In the genomic region with DNA sequence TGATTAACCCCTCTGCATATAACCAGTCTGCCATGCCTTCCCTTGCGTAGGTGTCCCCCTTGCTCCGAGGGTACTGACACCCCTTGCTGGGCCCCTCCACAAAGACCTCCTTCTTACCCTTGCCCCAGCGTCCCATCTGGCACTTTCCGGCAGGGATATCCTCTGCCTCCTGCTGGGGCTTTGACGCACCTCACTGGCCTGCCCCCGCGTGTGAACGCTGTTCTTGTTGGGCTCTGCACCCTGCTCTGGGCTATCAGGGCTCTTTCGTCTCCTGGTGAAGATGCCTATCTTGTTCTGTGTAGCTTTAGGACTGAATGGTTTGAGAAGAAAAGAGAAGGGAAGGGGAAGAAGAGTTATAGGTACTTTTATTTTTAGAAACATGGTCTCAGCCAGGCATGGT, we compare ENCODE assay signal across 23 cellular contexts.
"Had no signal": no experiment of that assay in that cellular context is flagged by ENCODE, and none has a peak within 500 bp of the region (broad histone marks: within the 10 kb centered on the region; RNA-seq: fewer than 3 reads in every experiment).

No MANE protein-coding gene starts in this region.

- H3K4me3 ChIP-seq: esophagus squamous epithelium, heart right ventricle, lower lobe of right lung, prostate gland, right atrium auricular region, testis, tibial artery had no signal

- H3K27me3 ChIP-seq: esophagus squamous epithelium, heart right ventricle, right atrium auricular region, testis, tibial artery had no signal

- H3K27ac Mint-ChIP-seq: effector memory CD8-positive, alpha-beta T cell; natural killer cell; stimulated activated memory B cell treated with anti-CD40 and anti-IgM and Interleukin-4, amounts not matched to agents 10 μg/mL and 1 μg/mL and 100 μg/mL, for 72 hours; type B pancreatic cell had no signal

- H3K27ac ChIP-seq: esophagus squamous epithelium, heart right ventricle, lower lobe of right lung, parathyroid adenoma, prostate gland, right atrium auricular region, testis, tibial artery had no signal

- H2AFZ ChIP-seq: parathyroid adenoma had no signal

- H3K9me3 Mint-ChIP-seq: effector memory CD8-positive, alpha-beta T cell; natural killer cell; stimulated activated memory B cell treated with anti-CD40 and anti-IgM and Interleukin-4, amounts not matched to agents 10 μg/mL and 1 μg/mL and 100 μg/mL, for 72 hours had no signal

- H3K4me1 ChIP-seq: heart right ventricle, lower lobe of right lung, parathyroid adenoma, prostate gland, right atrium auricular region, testis had no signal

- H3K4me3 Mint-ChIP-seq: effector memory CD8-positive, alpha-beta T cell; natural killer cell; stimulated activated memory B cell treated with anti-CD40 and anti-IgM and Interleukin-4, amounts not matched to agents 10 μg/mL and 1 μg/mL and 100 μg/mL, for 72 hours; type B pancreatic cell had no signal

- H3K9me3 ChIP-seq: esophagus squamous epithelium, heart right ventricle, lower lobe of right lung, prostate gland, right atrium auricular region, testis, tibial artery had no signal

- H3K36me3 ChIP-seq: esophagus squamous epithelium, heart right ventricle, lower lobe of right lung, prostate gland, right atrium auricular region, tibial artery had no signal

- H3K4me1 Mint-ChIP-seq: natural killer cell; stimulated activated memory B cell treated with anti-CD40 and anti-IgM and Interleukin-4, amounts not matched to agents 10 μg/mL and 1 μg/mL and 100 μg/mL, for 72 hours had no signal

- DNase-seq: cortex of kidney; effector memory CD8-positive, alpha-beta T cell; erythroblast; esophagus squamous epithelium; foreskin melanocyte; glutamatergic neuron; heart right ventricle; hippocampal formation; left ventricle myocardium superior; lower lobe of right lung; natural killer cell; stimulated activated CD4-positive, alpha-beta T cell treated with anti-CD3 and anti-CD28 coated beads, Interleukin-2, amount 100 ng/mL, for 24 hours; stimulated activated CD4-positive, alpha-beta T cell treated with anti-CD3 and anti-CD28 coated beads, Interleukin-4, amount 100 ng/mL, for 24 hours; stimulated activated naive CD8-positive, alpha-beta T cell treated with anti-CD3 and anti-CD28 coated beads, Interleukin-15, Interleukin-2, amounts not matched to agents 100 U/mL and 50 U/mL, for 24 hours; substantia nigra; testis; tibial artery had no signal

- ATAC-seq: effector memory CD8-positive, alpha-beta T cell; heart right ventricle; left ventricle myocardium superior; lower lobe of right lung; natural killer cell; sciatic nerve; stimulated activated memory B cell treated with anti-CD40 and anti-IgM and Interleukin-4, amounts not matched to agents 10 μg/mL and 1 μg/mL and 100 μg/mL, for 72 hours; stimulated activated naive CD8-positive, alpha-beta T cell treated with anti-CD3 and anti-CD28 coated beads, Interleukin-15, Interleukin-2, amounts not matched to agents 100 U/mL and 50 U/mL, for 24 hours had no signal

- H3K27me3 Mint-ChIP-seq: stimulated activated memory B cell treated with anti-CD40 and anti-IgM and Interleukin-4, amounts not matched to agents 10 μg/mL and 1 μg/mL and 100 μg/mL, for 72 hours; type B pancreatic cell had no signal

- H3K79me2 ChIP-seq: parathyroid adenoma had no signal

- H3K36me3 Mint-ChIP-seq: natural killer cell; stimulated activated memory B cell treated with anti-CD40 and anti-IgM and Interleukin-4, amounts not matched to agents 10 μg/mL and 1 μg/mL and 100 μg/mL, for 72 hours; type B pancreatic cell had no signal
